Comparison of ENCODE assay signal across 9 cellular contexts in genomic region chr16:66523861-66524354, GRCh38. TPM values are rescaled to one million over a fixed set of nuclear protein-coding genes. Genes with fewer than 3 reads are reported as not detected.
A peak's percentile ranks its signal among the peaks of the same experiment; 100 is the strongest.
DNase-seq lines count a peak whose midpoint lies in the region; ATAC-seq and TF ChIP-seq lines count a peak whose summit lies in the region.
"Had no signal": no experiment of that assay in that cellular context is flagged by ENCODE, and none has a peak within 500 bp of the region (broad histone marks: within the 10 kb centered on the region; RNA-seq: fewer than 3 reads in every experiment).

No MANE protein-coding gene starts in this region.

- peaks cover 77% of the 10 kb centered on the region for H3K4me1 Mint-ChIP-seq in T-helper 1 cell treated with Interleukin-12 subunit alpha and Interleukin-12 subunit beta and Interleukin-4 antibody, amounts not matched to agents 30 μg/mL and 1 μg/mL, for 36 hours (ENCODE audit: low read depth)

- H3K27me3 ChIP-seq in left lung: no peaks in the 10 kb centered on the region
- H3K27me3 ChIP-seq in MG63: no peaks in the 10 kb centered on the region
- H3K27me3 ChIP-seq in PC-9 (ENCODE audit: insufficient read depth, low read depth): no peaks in the 10 kb centered on the region

- H3F3A ChIP-seq in PC-9 (ENCODE audit: insufficient read depth, low read depth): peaks cover 22% of the 10 kb centered on the region

- no peaks in the 10 kb centered on the region for H4K20me1 ChIP-seq in PC-9 (ENCODE audit: insufficient read depth)

- H3K4me3 ChIP-seq in left lung (no peak overlapping the region), MG63 (no peak overlapping the region), PC-9 (no peak overlapping the region)

- no TSS peak for BruUV-seq in PC-9 (replicated peaks; lab: Mats Ljungman, UMichigan)

- H3K27me3 Mint-ChIP-seq in T-helper 1 cell treated with Interleukin-12 subunit alpha and Interleukin-12 subunit beta and Interleukin-4 antibody, amounts not matched to agents 30 μg/mL and 1 μg/mL, for 36 hours (ENCODE audit: low read depth): no peaks in the 10 kb centered on the region

- H3K9me3 Mint-ChIP-seq in T-helper 1 cell treated with Interleukin-12 subunit alpha and Interleukin-12 subunit beta and Interleukin-4 antibody, amounts not matched to agents 30 μg/mL and 1 μg/mL, for 36 hours: no peaks in the 10 kb centered on the region

- H3K27ac ChIP-seq in left lung (peak overlapping the region; percentile 60 to 99), PC-9 (no peak overlapping the region)

- no peaks in the 10 kb centered on the region for H3K79me2 ChIP-seq in PC-9 (ENCODE audit: low read depth)

- no peaks in the 10 kb centered on the region for H3K9me2 ChIP-seq in PC-9 (ENCODE audit: insufficient read depth)

- H3K36me3 Mint-ChIP-seq in T-helper 1 cell treated with Interleukin-12 subunit alpha and Interleukin-12 subunit beta and Interleukin-4 antibody, amounts not matched to agents 30 μg/mL and 1 μg/mL, for 36 hours (ENCODE audit: low read depth): peaks cover 23% of the 10 kb centered on the region

- no peak overlapping the region for H2AFZ ChIP-seq in PC-9

- intact Hi-C loops in left lung (cut with DNase I) (no loop called here), PC-9 (cut with micrococcal nuclease; ENCODE audit: unreplicated experiment) (loop anchor here (2.0 kb wide), 1 partner anchor 29 kb away; the partner anchor contains the start of gene CKLF)

- H3K9me3 ChIP-seq in left lung (no peaks in the 10 kb centered on the region), MG63 (no peaks in the 10 kb centered on the region), PC-9 (ENCODE audit: insufficient read depth, low read depth) (no peaks in the 10 kb centered on the region)

- ATAC-seq in GM18498 (IDR thresholded peaks at IDR 0.05; ENCODE audit: unreplicated experiment): peak; percentile 59
- peak; percentile 42 for ATAC-seq in HG02973 (IDR thresholded peaks at IDR 0.05; ENCODE audit: unreplicated experiment)
- no peak for ATAC-seq in left lung

- POLR2A ChIA-PET in PC-9 (lab: Charles Lee; ENCODE audit: unreplicated experiment): no interaction called here

- peaks cover 0 to 42% of the 10 kb centered on the region in 2 donors for H3K36me3 ChIP-seq in left lung
- no peaks in the 10 kb centered on the region; the same call in 1 of the 2 replicates for H3K36me3 ChIP-seq in MG63
- H3K36me3 ChIP-seq in PC-9 (ENCODE audit: low read depth): 0 out of 2 replicates have a peak, but pooled peaks cover 3% of the 10 kb centered on the region

- CTCF ChIA-PET in PC-9 (lab: Charles Lee): no interaction called here

- H3K4me1 ChIP-seq in left lung (peaks cover 16 to 85% of the 10 kb centered on the region in 2 donors), PC-9 (replicated peaks; ENCODE audit: insufficient read depth) (peaks cover 33% of the 10 kb centered on the region)

- H3K27ac Mint-ChIP-seq in T-helper 1 cell treated with Interleukin-12 subunit alpha and Interleukin-12 subunit beta and Interleukin-4 antibody, amounts not matched to agents 30 μg/mL and 1 μg/mL, for 36 hours: peak overlapping the region; percentile 97

- no peak for DNase-seq in left lung
- no peak for DNase-seq in MG63
- DNase-seq in OCI-M2 (lab: John Stamatoyannopoulos, UW; ENCODE audit: unreplicated experiment): no peak
- DNase-seq in LoVo (ENCODE audit: low spot score): no peak
- DNase-seq in PC-9: no peak

- TF ChIP-seq CTCF in left lung (IDR thresholded peaks at IDR 0.05) (no peak), PC-9 (conservative IDR thresholded peaks at IDR 0.05) (no peak)

- H3K4me2 ChIP-seq in PC-9: no peak overlapping the region

- peak overlapping the region; percentile 73 for H3K4me3 Mint-ChIP-seq in T-helper 1 cell treated with Interleukin-12 subunit alpha and Interleukin-12 subunit beta and Interleukin-4 antibody, amounts not matched to agents 30 μg/mL and 1 μg/mL, for 36 hours

RNA-seq across cellular contexts. Expression of gene TK2, which starts 26.0 kb away (rescaled TPM):
- total RNA-seq in left lung (10 to 100 TPM; 38.4 to 41.2 TPM), PC-9 (2021) (20.1 and 20.9 TPM in 2 replicates)
- 19.6 and 20.4 TPM in 2 replicates for total RNA-seq in MG63 (2014; rRNA removed; shearing (Covaris generic); ENCODE audit: low replicate concordance)

RNA-seq across cellular contexts. Expression of gene CKLF, which starts 28.5 kb away (rescaled TPM):
- 10 to 100 TPM; 42.3 to 66.3 TPM for total RNA-seq in left lung
- total RNA-seq in MG63 (2014; rRNA removed; shearing (Covaris generic); ENCODE audit: low replicate concordance): 37.2 and 46.1 TPM in 2 replicates
- total RNA-seq in PC-9 (2021): 77.1 and 86.4 TPM in 2 replicates

RNA-seq across cellular contexts. Expression of gene CMTM1, which starts 42.3 kb away (rescaled TPM):
- total RNA-seq in left lung (10 to 100 TPM in 1 of 2 donors, 1 to 10 TPM in 1; 5.7 to 10.0 TPM), PC-9 (2021) (6.1 and 9.4 TPM in 2 replicates)
- total RNA-seq in MG63 (2014; rRNA removed; shearing (Covaris generic); ENCODE audit: low replicate concordance): 4.1 TPM in 1 of 2 replicates, not detected in the other

RNA-seq across cellular contexts. Expression of gene CMTM2, which starts 55.4 kb away (rescaled TPM):
- total RNA-seq in left lung (1 to 10 TPM in 1 of 2 donors, under 1 TPM in 1; 0.52 to 5.4 TPM), PC-9 (2021) (0.65 TPM in 1 of 2 replicates, not detected in the other)
- total RNA-seq in MG63 (2014; rRNA removed; shearing (Covaris generic); ENCODE audit: low replicate concordance): not detected in 2 replicates
- total RNA-seq: bronchial epithelial cell had no signal
